18 cellular contexts compared by ENCODE assay signal in the genomic region with DNA sequence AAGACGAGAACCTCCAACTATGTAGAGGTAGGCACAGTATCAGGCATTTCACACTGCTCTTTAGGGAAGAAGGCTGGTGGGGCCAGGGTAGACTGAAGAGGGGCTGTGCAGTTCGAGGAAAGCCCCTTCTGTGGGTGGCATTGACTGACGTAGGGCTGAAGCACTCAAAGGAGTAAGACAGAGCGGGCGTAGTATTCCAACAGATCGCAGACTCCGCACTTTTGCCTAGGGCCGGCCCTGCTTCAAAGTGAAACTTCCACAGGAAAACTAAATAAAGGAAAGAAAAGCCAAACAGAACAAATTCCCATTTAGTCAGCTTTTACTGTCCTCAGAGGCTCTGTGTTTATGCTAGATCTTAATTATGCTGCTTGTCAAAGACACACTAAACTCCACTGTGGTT.
"Had no signal": no experiment of that assay in that cellular context is flagged by ENCODE, and none has a peak within 500 bp of the region (broad histone marks: within the 10 kb centered on the region; RNA-seq: fewer than 3 reads in every experiment).

No MANE protein-coding gene starts in this region.

- H3K4me3 Mint-ChIP-seq: activated B cell treated with CpG ODN at 0.5 μM for 24 hours; activated CD8-positive, alpha-beta T cell treated with anti-CD3 and anti-CD28 coated beads, Interleukin-2, amount 10 ng/mL, durations not matched to agents 7 days and 5 days; activated T-cell treated with anti-CD3 and anti-CD28 coated beads, Interleukin-2, amount 50 U/mL, for 72 hours; stimulated activated naive B cell treated with anti-CD40 and anti-IgM and Interleukin-4, amounts not matched to agents 10 μg/mL and 1 μg/mL and 100 μg/mL, for 72 hours; T-helper 17 cell had no signal

- H3K27me3 ChIP-seq: brain microvascular endothelial cell, tibial nerve had no signal

- H3K27me3 Mint-ChIP-seq: activated B cell treated with CpG ODN at 0.5 μM for 24 hours; stimulated activated naive B cell treated with anti-CD40 and anti-IgM and Interleukin-4, amounts not matched to agents 10 μg/mL and 1 μg/mL and 100 μg/mL, for 72 hours; T-helper 17 cell had no signal

- H3K27ac ChIP-seq: brain microvascular endothelial cell, left ventricle myocardium inferior, parathyroid adenoma had no signal

- H3K4me1 Mint-ChIP-seq: activated B cell treated with CpG ODN at 0.5 μM for 24 hours; stimulated activated naive B cell treated with anti-CD40 and anti-IgM and Interleukin-4, amounts not matched to agents 10 μg/mL and 1 μg/mL and 100 μg/mL, for 72 hours; T-helper 17 cell had no signal

- H2AFZ ChIP-seq: parathyroid adenoma had no signal

- H3K36me3 Mint-ChIP-seq: activated naive CD4-positive, alpha-beta T cell treated with anti-CD3 and anti-CD28 coated beads, Interleukin-2, amount 50 U/mL, for 72 hours; stimulated activated naive B cell treated with anti-CD40 and anti-IgM and Interleukin-4, amounts not matched to agents 10 μg/mL and 1 μg/mL and 100 μg/mL, for 72 hours had no signal

- DNase-seq: activated B cell treated with CpG ODN at 0.5 μM for 24 hours; activated CD4-positive, alpha-beta T cell treated with anti-CD3 and anti-CD28 coated beads for 48 hours; activated CD8-positive, alpha-beta memory T cell treated with anti-CD3 and anti-CD28 coated beads, Interleukin-2, amount 50 U/mL, for 4 hours; activated CD8-positive, alpha-beta T cell treated with anti-CD3 and anti-CD28 coated beads, Interleukin-2, amount 10 ng/mL, durations not matched to agents 7 days and 5 days; activated gamma-delta T cell; activated T-cell treated with anti-CD3 and anti-CD28 coated beads, Interleukin-2, amount 50 U/mL, for 72 hours; amniotic stem cell; brain microvascular endothelial cell; cortex of kidney; effector CD4-positive, alpha-beta T cell; left ventricle myocardium inferior; stimulated activated CD4-positive, alpha-beta T cell treated with anti-CD3 and anti-CD28 coated beads, Interleukin-15, amount 100 ng/mL, for 24 hours; stimulated activated CD4-positive, alpha-beta T cell treated with anti-CD3 and anti-CD28 coated beads, Interleukin-4, amount 100 ng/mL, for 1 hour; stimulated activated naive B cell treated with anti-CD40 and anti-IgM and Interleukin-4, amounts not matched to agents 10 μg/mL and 1 μg/mL and 100 μg/mL, for 72 hours; T-helper 17 cell had no signal

- H3K9ac ChIP-seq: parathyroid adenoma had no signal

- H3K4me3 ChIP-seq: left ventricle myocardium inferior had no signal

- H3K36me3 ChIP-seq: brain microvascular endothelial cell, left ventricle myocardium inferior, tibial nerve had no signal

- ATAC-seq: activated CD8-positive, alpha-beta T cell treated with anti-CD3 and anti-CD28 coated beads, Interleukin-2, amount 10 ng/mL, durations not matched to agents 7 days and 5 days; activated T-cell treated with anti-CD3 and anti-CD28 coated beads, Interleukin-2, amount 50 U/mL, for 72 hours; stimulated activated naive B cell treated with anti-CD40 and anti-IgM and Interleukin-4, amounts not matched to agents 10 μg/mL and 1 μg/mL and 100 μg/mL, for 72 hours; T-helper 17 cell had no signal

- H3K27ac Mint-ChIP-seq: activated B cell treated with CpG ODN at 0.5 μM for 24 hours; activated CD8-positive, alpha-beta T cell treated with anti-CD3 and anti-CD28 coated beads, Interleukin-2, amount 10 ng/mL, durations not matched to agents 7 days and 5 days; activated naive CD4-positive, alpha-beta T cell treated with anti-CD3 and anti-CD28 coated beads, Interleukin-2, amount 50 U/mL, for 72 hours; activated T-cell treated with anti-CD3 and anti-CD28 coated beads, Interleukin-2, amount 50 U/mL, for 72 hours; stimulated activated naive B cell treated with anti-CD40 and anti-IgM and Interleukin-4, amounts not matched to agents 10 μg/mL and 1 μg/mL and 100 μg/mL, for 72 hours; T-helper 17 cell had no signal

- H3K4me1 ChIP-seq: left ventricle myocardium inferior, parathyroid adenoma had no signal

- H3K9me3 ChIP-seq: left ventricle myocardium inferior, tibial nerve had no signal

- H3K9me3 Mint-ChIP-seq: activated B cell treated with CpG ODN at 0.5 μM for 24 hours had no signal
